In genomic region chr10:47127188-47127587, GRCh38 we compare ENCODE assay signal across 1 cellular context.
TF ChIP-seq lines count a peak whose summit lies in the region.

No MANE protein-coding gene starts in this region.

TF ChIP-seq in H1, 55 proteins besides CTCF, POLR2A, EP300 and RAD21:
- no peak for TF ChIP-seq CEBPB (IDR thresholded peaks at IDR 0.05; ENCODE audit: low read depth, low read length)
- no peak for TF ChIP-seq YY1 (IDR thresholded peaks at IDR 0.05; ENCODE audit: low read depth, low read length)
- TF ChIP-seq SUZ12 (IDR thresholded peaks at IDR 0.05; ENCODE audit: low read length): no peak
